In the genomic region with DNA sequence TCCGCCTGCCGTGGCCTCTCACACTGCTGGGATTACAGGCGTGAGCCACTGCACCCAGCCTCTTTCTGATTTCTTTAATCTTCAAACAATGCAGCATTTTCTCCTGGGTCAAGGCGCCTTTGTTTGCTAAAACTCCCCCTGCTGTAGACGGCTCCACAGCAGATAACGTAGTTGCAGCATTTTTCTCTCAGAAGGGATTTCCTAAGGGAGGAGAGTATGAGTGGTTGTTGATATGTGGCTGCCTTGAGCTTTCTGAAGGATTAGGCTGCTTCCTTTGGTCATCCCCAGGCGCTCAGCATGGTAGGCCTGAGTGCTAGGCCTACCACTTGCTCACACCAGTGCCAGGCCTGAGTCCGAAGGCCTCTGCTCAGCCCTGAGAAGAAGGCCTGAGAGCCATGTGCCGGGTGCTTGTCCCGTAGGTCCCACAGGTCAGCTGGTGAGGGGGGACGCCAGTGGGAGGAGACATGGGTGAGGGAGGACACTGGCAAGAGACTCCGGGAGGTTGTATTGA, we compare ENCODE assay signal across 1 cellular context.
TF ChIP-seq lines count a peak whose summit lies in the region.

No MANE protein-coding gene starts in this region.

TF ChIP-seq in HepG2, 621 proteins besides CTCF, POLR2A, EP300 and RAD21:
- TF ChIP-seq HNF4G (IDR thresholded peaks at IDR 0.05; ENCODE audit: borderline replicate concordance, low read depth, low read length) (no peak), HNF4G (CRISPR knock-in tag; IDR thresholded peaks at IDR 0.05; ENCODE audit: borderline replicate concordance, low read depth) (no peak), NFKB2 (CRISPR knock-in tag; IDR thresholded peaks at IDR 0.05; ENCODE audit: borderline replicate concordance) (no peak), STAT5B (CRISPR knock-in tag; IDR thresholded peaks at IDR 0.05) (no peak), ZNF235 (CRISPR knock-in tag; IDR thresholded peaks at IDR 0.05; ENCODE audit: borderline replicate concordance) (no peak), ZNF883 (CRISPR knock-in tag; IDR thresholded peaks at IDR 0.05; ENCODE audit: not compliant biosample characterization) (no peak), TBX3 (IDR thresholded peaks at IDR 0.05; ENCODE audit: borderline replicate concordance) (no peak), TRIM24 (CRISPR knock-in tag; IDR thresholded peaks at IDR 0.05) (no peak), KDM5B (CRISPR knock-in tag; IDR thresholded peaks at IDR 0.05; ENCODE audit: borderline replicate concordance) (no peak), ZNF292 (CRISPR knock-in tag; IDR thresholded peaks at IDR 0.05; ENCODE audit: borderline replicate concordance, low read depth) (no peak), ZMYM4 (CRISPR knock-in tag; IDR thresholded peaks at IDR 0.05) (no peak), SRF (IDR thresholded peaks at IDR 0.05; ENCODE audit: low read depth, low read length) (no peak), IKZF1 (IDR thresholded peaks at IDR 0.05) (no peak), ZBTB42 (CRISPR knock-in tag; IDR thresholded peaks at IDR 0.05) (no peak), ZFY (CRISPR knock-in tag; IDR thresholded peaks at IDR 0.05) (peak; percentile 28; the same call in 1 of the 2 replicates), KLF13 (CRISPR knock-in tag; IDR thresholded peaks at IDR 0.05) (no peak)
- TF ChIP-seq, protein P1, sequence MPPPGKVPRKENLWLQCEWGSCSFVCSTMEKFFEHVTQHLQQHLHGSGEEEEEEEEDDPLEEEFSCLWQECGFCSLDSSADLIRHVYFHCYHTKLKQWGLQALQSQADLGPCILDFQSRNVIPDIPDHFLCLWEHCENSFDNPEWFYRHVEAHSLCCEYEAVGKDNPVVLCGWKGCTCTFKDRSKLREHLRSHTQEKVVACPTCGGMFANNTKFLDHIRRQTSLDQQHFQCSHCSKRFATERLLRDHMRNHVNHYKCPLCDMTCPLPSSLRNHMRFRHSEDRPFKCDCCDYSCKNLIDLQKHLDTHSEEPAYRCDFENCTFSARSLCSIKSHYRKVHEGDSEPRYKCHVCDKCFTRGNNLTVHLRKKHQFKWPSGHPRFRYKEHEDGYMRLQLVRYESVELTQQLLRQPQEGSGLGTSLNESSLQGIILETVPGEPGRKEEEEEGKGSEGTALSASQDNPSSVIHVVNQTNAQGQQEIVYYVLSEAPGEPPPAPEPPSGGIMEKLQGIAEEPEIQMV (CRISPR knock-in tag; IDR thresholded peaks at IDR 0.05; ENCODE audit: low read depth) = no peak
- TF ChIP-seq, protein P2, sequence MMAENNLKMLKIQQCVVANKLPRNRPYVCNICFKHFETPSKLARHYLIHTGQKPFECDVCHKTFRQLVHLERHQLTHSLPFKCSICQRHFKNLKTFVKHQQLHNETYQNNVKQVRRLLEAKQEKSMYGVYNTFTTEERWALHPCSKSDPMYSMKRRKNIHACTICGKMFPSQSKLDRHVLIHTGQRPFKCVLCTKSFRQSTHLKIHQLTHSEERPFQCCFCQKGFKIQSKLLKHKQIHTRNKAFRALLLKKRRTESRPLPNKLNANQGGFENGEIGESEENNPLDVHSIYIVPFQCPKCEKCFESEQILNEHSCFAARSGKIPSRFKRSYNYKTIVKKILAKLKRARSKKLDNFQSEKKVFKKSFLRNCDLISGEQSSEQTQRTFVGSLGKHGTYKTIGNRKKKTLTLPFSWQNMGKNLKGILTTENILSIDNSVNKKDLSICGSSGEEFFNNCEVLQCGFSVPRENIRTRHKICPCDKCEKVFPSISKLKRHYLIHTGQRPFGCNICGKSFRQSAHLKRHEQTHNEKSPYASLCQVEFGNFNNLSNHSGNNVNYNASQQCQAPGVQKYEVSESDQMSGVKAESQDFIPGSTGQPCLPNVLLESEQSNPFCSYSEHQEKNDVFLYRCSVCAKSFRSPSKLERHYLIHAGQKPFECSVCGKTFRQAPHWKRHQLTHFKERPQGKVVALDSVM (CRISPR knock-in tag; IDR thresholded peaks at IDR 0.05) = no peak
- TF ChIP-seq, protein P3, sequence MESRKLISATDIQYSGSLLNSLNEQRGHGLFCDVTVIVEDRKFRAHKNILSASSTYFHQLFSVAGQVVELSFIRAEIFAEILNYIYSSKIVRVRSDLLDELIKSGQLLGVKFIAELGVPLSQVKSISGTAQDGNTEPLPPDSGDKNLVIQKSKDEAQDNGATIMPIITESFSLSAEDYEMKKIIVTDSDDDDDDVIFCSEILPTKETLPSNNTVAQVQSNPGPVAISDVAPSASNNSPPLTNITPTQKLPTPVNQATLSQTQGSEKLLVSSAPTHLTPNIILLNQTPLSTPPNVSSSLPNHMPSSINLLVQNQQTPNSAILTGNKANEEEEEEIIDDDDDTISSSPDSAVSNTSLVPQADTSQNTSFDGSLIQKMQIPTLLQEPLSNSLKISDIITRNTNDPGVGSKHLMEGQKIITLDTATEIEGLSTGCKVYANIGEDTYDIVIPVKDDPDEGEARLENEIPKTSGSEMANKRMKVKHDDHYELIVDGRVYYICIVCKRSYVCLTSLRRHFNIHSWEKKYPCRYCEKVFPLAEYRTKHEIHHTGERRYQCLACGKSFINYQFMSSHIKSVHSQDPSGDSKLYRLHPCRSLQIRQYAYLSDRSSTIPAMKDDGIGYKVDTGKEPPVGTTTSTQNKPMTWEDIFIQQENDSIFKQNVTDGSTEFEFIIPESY (CRISPR knock-in tag; IDR thresholded peaks at IDR 0.05) = peak; percentile 96
- TF ChIP-seq, protein P4, sequence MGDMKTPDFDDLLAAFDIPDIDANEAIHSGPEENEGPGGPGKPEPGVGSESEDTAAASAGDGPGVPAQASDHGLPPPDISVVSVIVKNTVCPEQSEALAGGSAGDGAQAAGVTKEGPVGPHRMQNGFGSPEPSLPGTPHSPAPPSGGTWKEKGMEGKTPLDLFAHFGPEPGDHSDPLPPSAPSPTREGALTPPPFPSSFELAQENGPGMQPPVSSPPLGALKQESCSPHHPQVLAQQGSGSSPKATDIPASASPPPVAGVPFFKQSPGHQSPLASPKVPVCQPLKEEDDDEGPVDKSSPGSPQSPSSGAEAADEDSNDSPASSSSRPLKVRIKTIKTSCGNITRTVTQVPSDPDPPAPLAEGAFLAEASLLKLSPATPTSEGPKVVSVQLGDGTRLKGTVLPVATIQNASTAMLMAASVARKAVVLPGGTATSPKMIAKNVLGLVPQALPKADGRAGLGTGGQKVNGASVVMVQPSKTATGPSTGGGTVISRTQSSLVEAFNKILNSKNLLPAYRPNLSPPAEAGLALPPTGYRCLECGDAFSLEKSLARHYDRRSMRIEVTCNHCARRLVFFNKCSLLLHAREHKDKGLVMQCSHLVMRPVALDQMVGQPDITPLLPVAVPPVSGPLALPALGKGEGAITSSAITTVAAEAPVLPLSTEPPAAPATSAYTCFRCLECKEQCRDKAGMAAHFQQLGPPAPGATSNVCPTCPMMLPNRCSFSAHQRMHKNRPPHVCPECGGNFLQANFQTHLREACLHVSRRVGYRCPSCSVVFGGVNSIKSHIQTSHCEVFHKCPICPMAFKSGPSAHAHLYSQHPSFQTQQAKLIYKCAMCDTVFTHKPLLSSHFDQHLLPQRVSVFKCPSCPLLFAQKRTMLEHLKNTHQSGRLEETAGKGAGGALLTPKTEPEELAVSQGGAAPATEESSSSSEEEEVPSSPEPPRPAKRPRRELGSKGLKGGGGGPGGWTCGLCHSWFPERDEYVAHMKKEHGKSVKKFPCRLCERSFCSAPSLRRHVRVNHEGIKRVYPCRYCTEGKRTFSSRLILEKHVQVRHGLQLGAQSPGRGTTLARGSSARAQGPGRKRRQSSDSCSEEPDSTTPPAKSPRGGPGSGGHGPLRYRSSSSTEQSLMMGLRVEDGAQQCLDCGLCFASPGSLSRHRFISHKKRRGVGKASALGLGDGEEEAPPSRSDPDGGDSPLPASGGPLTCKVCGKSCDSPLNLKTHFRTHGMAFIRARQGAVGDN (CRISPR knock-in tag; IDR thresholded peaks at IDR 0.05) = 0 out of 2 replicates have a peak, but pooled peaks have one; percentile 12
- TF ChIP-seq, protein P5, sequence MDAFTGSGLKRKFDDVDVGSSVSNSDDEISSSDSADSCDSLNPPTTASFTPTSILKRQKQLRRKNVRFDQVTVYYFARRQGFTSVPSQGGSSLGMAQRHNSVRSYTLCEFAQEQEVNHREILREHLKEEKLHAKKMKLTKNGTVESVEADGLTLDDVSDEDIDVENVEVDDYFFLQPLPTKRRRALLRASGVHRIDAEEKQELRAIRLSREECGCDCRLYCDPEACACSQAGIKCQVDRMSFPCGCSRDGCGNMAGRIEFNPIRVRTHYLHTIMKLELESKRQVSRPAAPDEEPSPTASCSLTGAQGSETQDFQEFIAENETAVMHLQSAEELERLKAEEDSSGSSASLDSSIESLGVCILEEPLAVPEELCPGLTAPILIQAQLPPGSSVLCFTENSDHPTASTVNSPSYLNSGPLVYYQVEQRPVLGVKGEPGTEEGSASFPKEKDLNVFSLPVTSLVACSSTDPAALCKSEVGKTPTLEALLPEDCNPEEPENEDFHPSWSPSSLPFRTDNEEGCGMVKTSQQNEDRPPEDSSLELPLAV (CRISPR knock-in tag; conservative IDR thresholded peaks at IDR 0.05; ENCODE audit: low read depth) = no peak
- TF ChIP-seq, protein P6, sequence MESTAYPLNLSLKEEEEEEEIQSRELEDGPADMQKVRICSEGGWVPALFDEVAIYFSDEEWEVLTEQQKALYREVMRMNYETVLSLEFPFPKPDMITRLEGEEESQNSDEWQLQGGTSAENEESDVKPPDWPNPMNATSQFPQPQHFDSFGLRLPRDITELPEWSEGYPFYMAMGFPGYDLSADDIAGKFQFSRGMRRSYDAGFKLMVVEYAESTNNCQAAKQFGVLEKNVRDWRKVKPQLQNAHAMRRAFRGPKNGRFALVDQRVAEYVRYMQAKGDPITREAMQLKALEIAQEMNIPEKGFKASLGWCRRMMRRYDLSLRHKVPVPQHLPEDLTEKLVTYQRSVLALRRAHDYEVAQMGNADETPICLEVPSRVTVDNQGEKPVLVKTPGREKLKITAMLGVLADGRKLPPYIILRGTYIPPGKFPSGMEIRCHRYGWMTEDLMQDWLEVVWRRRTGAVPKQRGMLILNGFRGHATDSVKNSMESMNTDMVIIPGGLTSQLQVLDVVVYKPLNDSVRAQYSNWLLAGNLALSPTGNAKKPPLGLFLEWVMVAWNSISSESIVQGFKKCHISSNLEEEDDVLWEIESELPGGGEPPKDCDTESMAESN (CRISPR knock-in tag; conservative IDR thresholded peaks at IDR 0.05) = no peak
